ENCODE assay signal across 1 cellular context in genomic region chr7:100705753-100706671, GRCh38.
TF ChIP-seq lines count a peak whose summit lies in the region.

TSS of gene POP7 (plus strand) at chr7:100706121. CDS start at chr7:100706831, 710 bp downstream.

TF ChIP-seq in HEK293, 187 proteins besides CTCF, POLR2A, EP300 and RAD21 (continued from another document and continues in another):
- no peak for TF ChIP-seq PRDM4 (tag by site-specific recombination; IDR thresholded peaks at IDR 0.05)
- peak; percentile 43; the same call in 1 of the 2 replicates for TF ChIP-seq KLF7 (tag by site-specific recombination; IDR thresholded peaks at IDR 0.05; ENCODE audit: borderline replicate concordance)
- TF ChIP-seq AEBP2 (tag by site-specific recombination; IDR thresholded peaks at IDR 0.05; ENCODE audit: borderline replicate concordance) = no peak
- peak; percentile 72 for TF ChIP-seq KLF9 (tag by site-specific recombination; IDR thresholded peaks at IDR 0.05; ENCODE audit: low read depth)
- no peak for TF ChIP-seq ZNF843 (tag by site-specific recombination; IDR thresholded peaks at IDR 0.05)
- TF ChIP-seq EGR2 (tag by site-specific recombination; IDR thresholded peaks at IDR 0.05; ENCODE audit: low read depth) = peak; percentile 86
- no peak for TF ChIP-seq SCRT2 (tag by site-specific recombination; IDR thresholded peaks at IDR 0.05)
- TF ChIP-seq ZXDB (tag by site-specific recombination; IDR thresholded peaks at IDR 0.05) = peak; percentile 83
- no peak for TF ChIP-seq ZNF148 (tag by site-specific recombination; IDR thresholded peaks at IDR 0.05; ENCODE audit: borderline replicate concordance)
- TF ChIP-seq, protein P1, sequence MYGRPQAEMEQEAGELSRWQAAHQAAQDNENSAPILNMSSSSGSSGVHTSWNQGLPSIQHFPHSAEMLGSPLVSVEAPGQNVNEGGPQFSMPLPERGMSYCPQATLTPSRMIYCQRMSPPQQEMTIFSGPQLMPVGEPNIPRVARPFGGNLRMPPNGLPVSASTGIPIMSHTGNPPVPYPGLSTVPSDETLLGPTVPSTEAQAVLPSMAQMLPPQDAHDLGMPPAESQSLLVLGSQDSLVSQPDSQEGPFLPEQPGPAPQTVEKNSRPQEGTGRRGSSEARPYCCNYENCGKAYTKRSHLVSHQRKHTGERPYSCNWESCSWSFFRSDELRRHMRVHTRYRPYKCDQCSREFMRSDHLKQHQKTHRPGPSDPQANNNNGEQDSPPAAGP (tag by site-specific recombination; IDR thresholded peaks at IDR 0.05) = peak; percentile 72; the same call in 1 of the 2 replicates
- TF ChIP-seq, protein P2, sequence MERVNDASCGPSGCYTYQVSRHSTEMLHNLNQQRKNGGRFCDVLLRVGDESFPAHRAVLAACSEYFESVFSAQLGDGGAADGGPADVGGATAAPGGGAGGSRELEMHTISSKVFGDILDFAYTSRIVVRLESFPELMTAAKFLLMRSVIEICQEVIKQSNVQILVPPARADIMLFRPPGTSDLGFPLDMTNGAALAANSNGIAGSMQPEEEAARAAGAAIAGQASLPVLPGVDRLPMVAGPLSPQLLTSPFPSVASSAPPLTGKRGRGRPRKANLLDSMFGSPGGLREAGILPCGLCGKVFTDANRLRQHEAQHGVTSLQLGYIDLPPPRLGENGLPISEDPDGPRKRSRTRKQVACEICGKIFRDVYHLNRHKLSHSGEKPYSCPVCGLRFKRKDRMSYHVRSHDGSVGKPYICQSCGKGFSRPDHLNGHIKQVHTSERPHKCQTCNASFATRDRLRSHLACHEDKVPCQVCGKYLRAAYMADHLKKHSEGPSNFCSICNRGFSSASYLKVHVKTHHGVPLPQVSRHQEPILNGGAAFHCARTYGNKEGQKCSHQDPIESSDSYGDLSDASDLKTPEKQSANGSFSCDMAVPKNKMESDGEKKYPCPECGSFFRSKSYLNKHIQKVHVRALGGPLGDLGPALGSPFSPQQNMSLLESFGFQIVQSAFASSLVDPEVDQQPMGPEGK (tag by site-specific recombination; IDR thresholded peaks at IDR 0.05) = peak; percentile 81
- TF ChIP-seq ZBTB1 (tag by site-specific recombination; IDR thresholded peaks at IDR 0.05) = peak; percentile 41; the same call in 1 of the 2 replicates
- peak; percentile 76 for TF ChIP-seq PRDM10 (tag by site-specific recombination; IDR thresholded peaks at IDR 0.05)
- TF ChIP-seq GLIS1 (tag by site-specific recombination; IDR thresholded peaks at IDR 0.05) = 0 out of 2 replicates have a peak, but pooled peaks have one; percentile 17
- TF ChIP-seq, protein P3, sequence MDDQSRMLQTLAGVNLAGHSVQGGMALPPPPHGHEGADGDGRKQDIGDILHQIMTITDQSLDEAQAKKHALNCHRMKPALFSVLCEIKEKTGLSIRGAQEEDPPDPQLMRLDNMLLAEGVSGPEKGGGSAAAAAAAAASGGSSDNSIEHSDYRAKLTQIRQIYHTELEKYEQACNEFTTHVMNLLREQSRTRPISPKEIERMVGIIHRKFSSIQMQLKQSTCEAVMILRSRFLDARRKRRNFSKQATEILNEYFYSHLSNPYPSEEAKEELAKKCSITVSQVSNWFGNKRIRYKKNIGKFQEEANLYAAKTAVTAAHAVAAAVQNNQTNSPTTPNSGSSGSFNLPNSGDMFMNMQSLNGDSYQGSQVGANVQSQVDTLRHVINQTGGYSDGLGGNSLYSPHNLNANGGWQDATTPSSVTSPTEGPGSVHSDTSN (CRISPR knock-in tag; IDR thresholded peaks at IDR 0.05) = peak; percentile 78
- peak; percentile 13; the same call in 1 of the 2 replicates for TF ChIP-seq ZBTB11 (tag by site-specific recombination; conservative IDR thresholded peaks at IDR 0.05; ENCODE audit: low read depth)
- TF ChIP-seq, protein P4, sequence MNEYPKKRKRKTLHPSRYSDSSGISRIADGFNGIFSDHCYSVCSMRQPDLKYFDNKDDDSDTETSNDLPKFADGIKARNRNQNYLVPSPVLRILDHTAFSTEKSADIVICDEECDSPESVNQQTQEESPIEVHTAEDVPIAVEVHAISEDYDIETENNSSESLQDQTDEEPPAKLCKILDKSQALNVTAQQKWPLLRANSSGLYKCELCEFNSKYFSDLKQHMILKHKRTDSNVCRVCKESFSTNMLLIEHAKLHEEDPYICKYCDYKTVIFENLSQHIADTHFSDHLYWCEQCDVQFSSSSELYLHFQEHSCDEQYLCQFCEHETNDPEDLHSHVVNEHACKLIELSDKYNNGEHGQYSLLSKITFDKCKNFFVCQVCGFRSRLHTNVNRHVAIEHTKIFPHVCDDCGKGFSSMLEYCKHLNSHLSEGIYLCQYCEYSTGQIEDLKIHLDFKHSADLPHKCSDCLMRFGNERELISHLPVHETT (tag by site-specific recombination; IDR thresholded peaks at IDR 0.05) = peak; percentile 47; the same call in 1 of the 2 replicates
- peak; percentile 76; the same call in 1 of the 2 replicates for TF ChIP-seq ZBTB20 (tag by site-specific recombination; IDR thresholded peaks at IDR 0.05)
- peak; percentile 76 for TF ChIP-seq GLIS2 (tag by site-specific recombination; IDR thresholded peaks at IDR 0.05)
- TF ChIP-seq, protein P5, sequence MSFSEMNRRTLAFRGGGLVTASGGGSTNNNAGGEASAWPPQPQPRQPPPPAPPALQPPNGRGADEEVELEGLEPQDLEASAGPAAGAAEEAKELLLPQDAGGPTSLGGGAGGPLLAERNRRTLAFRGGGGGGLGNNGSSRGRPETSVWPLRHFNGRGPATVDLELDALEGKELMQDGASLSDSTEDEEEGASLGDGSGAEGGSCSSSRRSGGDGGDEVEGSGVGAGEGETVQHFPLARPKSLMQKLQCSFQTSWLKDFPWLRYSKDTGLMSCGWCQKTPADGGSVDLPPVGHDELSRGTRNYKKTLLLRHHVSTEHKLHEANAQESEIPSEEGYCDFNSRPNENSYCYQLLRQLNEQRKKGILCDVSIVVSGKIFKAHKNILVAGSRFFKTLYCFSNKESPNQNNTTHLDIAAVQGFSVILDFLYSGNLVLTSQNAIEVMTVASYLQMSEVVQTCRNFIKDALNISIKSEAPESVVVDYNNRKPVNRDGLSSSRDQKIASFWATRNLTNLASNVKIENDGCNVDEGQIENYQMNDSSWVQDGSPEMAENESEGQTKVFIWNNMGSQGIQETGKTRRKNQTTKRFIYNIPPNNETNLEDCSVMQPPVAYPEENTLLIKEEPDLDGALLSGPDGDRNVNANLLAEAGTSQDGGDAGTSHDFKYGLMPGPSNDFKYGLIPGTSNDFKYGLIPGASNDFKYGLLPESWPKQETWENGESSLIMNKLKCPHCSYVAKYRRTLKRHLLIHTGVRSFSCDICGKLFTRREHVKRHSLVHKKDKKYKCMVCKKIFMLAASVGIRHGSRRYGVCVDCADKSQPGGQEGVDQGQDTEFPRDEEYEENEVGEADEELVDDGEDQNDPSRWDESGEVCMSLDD (tag by site-specific recombination; IDR thresholded peaks at IDR 0.05) = peak; percentile 81
- TF ChIP-seq ZBTB7A (tag by site-specific recombination; IDR thresholded peaks at IDR 0.05; ENCODE audit: low read depth) = peak; percentile 98
- TF ChIP-seq, protein P6, sequence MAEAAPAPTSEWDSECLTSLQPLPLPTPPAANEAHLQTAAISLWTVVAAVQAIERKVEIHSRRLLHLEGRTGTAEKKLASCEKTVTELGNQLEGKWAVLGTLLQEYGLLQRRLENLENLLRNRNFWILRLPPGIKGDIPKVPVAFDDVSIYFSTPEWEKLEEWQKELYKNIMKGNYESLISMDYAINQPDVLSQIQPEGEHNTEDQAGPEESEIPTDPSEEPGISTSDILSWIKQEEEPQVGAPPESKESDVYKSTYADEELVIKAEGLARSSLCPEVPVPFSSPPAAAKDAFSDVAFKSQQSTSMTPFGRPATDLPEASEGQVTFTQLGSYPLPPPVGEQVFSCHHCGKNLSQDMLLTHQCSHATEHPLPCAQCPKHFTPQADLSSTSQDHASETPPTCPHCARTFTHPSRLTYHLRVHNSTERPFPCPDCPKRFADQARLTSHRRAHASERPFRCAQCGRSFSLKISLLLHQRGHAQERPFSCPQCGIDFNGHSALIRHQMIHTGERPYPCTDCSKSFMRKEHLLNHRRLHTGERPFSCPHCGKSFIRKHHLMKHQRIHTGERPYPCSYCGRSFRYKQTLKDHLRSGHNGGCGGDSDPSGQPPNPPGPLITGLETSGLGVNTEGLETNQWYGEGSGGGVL (tag by site-specific recombination; IDR thresholded peaks at IDR 0.05) = peak; percentile 89
- TF ChIP-seq ZFHX2 (tag by site-specific recombination; conservative IDR thresholded peaks at IDR 0.05) = peak; percentile 81
- TF ChIP-seq SP2 (tag by site-specific recombination; IDR thresholded peaks at IDR 0.05) = peak; percentile 94
